8 cellular contexts compared by ENCODE assay signal in the genomic region with DNA sequence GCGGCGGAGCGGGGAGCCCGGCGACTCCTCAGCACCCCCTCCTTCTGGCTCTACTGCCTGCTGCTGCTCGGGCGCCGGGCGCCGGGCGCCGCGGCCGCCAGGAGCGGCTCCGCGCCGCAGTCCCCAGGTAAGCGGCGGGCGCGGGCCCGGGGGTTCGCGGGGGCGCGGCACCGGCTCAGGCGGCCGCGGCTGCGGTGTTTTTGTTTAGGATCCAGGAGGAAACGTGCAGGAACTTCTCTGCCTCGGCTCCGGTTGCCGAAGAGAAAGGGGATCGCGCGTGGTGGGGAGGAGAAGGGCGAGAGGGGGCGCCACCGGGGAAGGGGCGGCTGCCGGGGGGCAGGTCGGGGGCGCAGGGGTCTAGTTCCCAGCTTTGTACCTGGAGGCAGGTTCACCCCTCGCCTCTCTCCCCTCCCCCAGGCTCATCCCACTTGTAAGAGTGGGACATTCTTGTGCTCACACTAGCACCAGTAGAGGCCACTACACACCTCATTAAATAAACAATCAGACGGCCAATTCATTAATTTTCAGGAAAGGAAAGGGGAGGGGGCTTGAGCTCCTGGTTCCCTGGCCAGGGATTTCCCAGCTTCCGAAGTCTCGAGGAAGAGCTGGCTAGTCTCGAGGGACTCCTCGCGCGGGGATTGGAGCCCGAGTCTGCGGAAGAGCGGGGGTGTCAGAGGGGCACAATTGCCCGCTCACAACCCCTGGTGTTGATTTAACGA. TPM values are rescaled to one million over a fixed set of nuclear protein-coding genes. Genes with fewer than 3 reads are reported as not detected.
A peak's percentile ranks its signal among the peaks of the same experiment; 100 is the strongest.
DNase-seq lines count a peak whose midpoint lies in the region; ATAC-seq and TF ChIP-seq lines count a peak whose summit lies in the region.

No MANE protein-coding gene starts in this region.

- no peaks in the 10 kb centered on the region for H3K36me3 Mint-ChIP-seq in activated T-helper 2 cell treated with anti-CD3 and anti-CD28 coated beads, Interferon-gamma antibody, Interleukin-2, Interleukin-4, amounts not matched to agents 10 μg/mL and 5 μg/mL and 100 μg/mL, durations not matched to agents 14 hours and 24 hours and 36 hours (ENCODE audit: low read depth)
- no peaks in the 10 kb centered on the region for H3K36me3 Mint-ChIP-seq in nephron (ENCODE audit: low read depth)

- peaks cover 31% of the 10 kb centered on the region for H3K27me3 Mint-ChIP-seq in activated T-helper 2 cell treated with anti-CD3 and anti-CD28 coated beads, Interferon-gamma antibody, Interleukin-2, Interleukin-4, amounts not matched to agents 10 μg/mL and 5 μg/mL and 100 μg/mL, durations not matched to agents 14 hours and 24 hours and 36 hours (ENCODE audit: low read depth)
- no peaks in the 10 kb centered on the region for H3K27me3 Mint-ChIP-seq in nephron (ENCODE audit: low read depth)

- no peaks in the 10 kb centered on the region for H3K36me3 ChIP-seq in OCI-LY1 (ENCODE audit: insufficient read depth, low read length)
- no peaks in the 10 kb centered on the region for H3K36me3 ChIP-seq in tibial nerve

- H3K9me3 Mint-ChIP-seq in activated T-helper 2 cell treated with anti-CD3 and anti-CD28 coated beads, Interferon-gamma antibody, Interleukin-2, Interleukin-4, amounts not matched to agents 10 μg/mL and 5 μg/mL and 100 μg/mL, durations not matched to agents 14 hours and 24 hours and 36 hours: no peaks in the 10 kb centered on the region
- no peaks in the 10 kb centered on the region for H3K9me3 Mint-ChIP-seq in nephron

- H3K27me3 ChIP-seq in OCI-LY1 (ENCODE audit: insufficient read depth, low read length) (no peaks in the 10 kb centered on the region), tibial nerve (no peaks in the 10 kb centered on the region)

- H3K4me1 Mint-ChIP-seq in activated T-helper 2 cell treated with anti-CD3 and anti-CD28 coated beads, Interferon-gamma antibody, Interleukin-2, Interleukin-4, amounts not matched to agents 10 μg/mL and 5 μg/mL and 100 μg/mL, durations not matched to agents 14 hours and 24 hours and 36 hours (ENCODE audit: low read depth): peaks cover 11% of the 10 kb centered on the region
- peaks cover 17% of the 10 kb centered on the region for H3K4me1 Mint-ChIP-seq in nephron

- H3K9me3 ChIP-seq in OCI-LY1 (ENCODE audit: low read length) (no peaks in the 10 kb centered on the region), tibial nerve (no peaks in the 10 kb centered on the region)

- no peak for TF ChIP-seq POLR2A in tibial nerve (IDR thresholded peaks at IDR 0.05)

- peak overlapping the region; percentile 62 for H3K4me2 ChIP-seq in OCI-LY1 (ENCODE audit: low read length)

- peak; percentile 45 for TF ChIP-seq CTCF in OCI-LY1 (IDR thresholded peaks at IDR 0.05; ENCODE audit: low read length)
- peak; percentile 31 to 43 (median 33) for TF ChIP-seq CTCF in nephron (IDR thresholded peaks at IDR 0.05; ENCODE audit: unreplicated experiment in 3 of 3)
- TF ChIP-seq CTCF in tibial nerve (IDR thresholded peaks at IDR 0.05): peak in 4 of 5 experiments; percentile 11 to 30 (median 20)

- H3K27ac Mint-ChIP-seq in activated T-helper 2 cell treated with anti-CD3 and anti-CD28 coated beads, Interferon-gamma antibody, Interleukin-2, Interleukin-4, amounts not matched to agents 10 μg/mL and 5 μg/mL and 100 μg/mL, durations not matched to agents 14 hours and 24 hours and 36 hours: peak overlapping the region; percentile 51
- peak overlapping the region; percentile 88 to 96 (median 93) for H3K27ac Mint-ChIP-seq in nephron

- TF ChIP-seq EP300 in tibial nerve (IDR thresholded peaks at IDR 0.05): no peak

- intact Hi-C loops in activated T-helper 2 cell treated with anti-CD3 and anti-CD28 coated beads, Interferon-gamma antibody, Interleukin-2, Interleukin-4, amounts not matched to agents 10 μg/mL and 5 μg/mL and 100 μg/mL, durations not matched to agents 14 hours and 24 hours and 36 hours (cut with micrococcal nuclease): loop anchor here (2.0 to 5.0 kb wide), 2 partner anchors 89 to 268 kb away; no protein-coding TSS in a partner anchor

- H3K27ac ChIP-seq in OCI-LY1 (ENCODE audit: low read depth, low read length, poor library complexity, severe bottlenecking): no peak overlapping the region
- peak overlapping the region; percentile 53 to 90 (median 72) for H3K27ac ChIP-seq in tibial nerve

- peak overlapping the region; percentile 40; the same call in 1 of the 2 replicates for H3K9ac ChIP-seq in OCI-LY1 (ENCODE audit: low read length)

- H2AFZ ChIP-seq in OCI-LY1 (ENCODE audit: low read length): no peak overlapping the region

- no peaks in the 10 kb centered on the region for H4K20me1 ChIP-seq in OCI-LY1 (ENCODE audit: insufficient read depth, low read length)

- WGBS in tibial nerve, 2 donors: 1% methylated on average over 17 to 35 of the region's 59 CpGs

- H3K4me1 ChIP-seq in OCI-LY1 (ENCODE audit: insufficient read depth, low read length, severe bottlenecking) (peaks cover 8% of the 10 kb centered on the region), tibial nerve (peaks cover 0 to 34% (median 4%) of the 10 kb centered on the region in 4 donors)

- peak overlapping the region; percentile 63 for H3K4me3 ChIP-seq in OCI-LY1 (ENCODE audit: low read depth, low read length, poor library complexity, severe bottlenecking)
- peak overlapping the region; percentile 63 to 90 (median 71) for H3K4me3 ChIP-seq in tibial nerve

- ATAC-seq in HG03457 (IDR thresholded peaks at IDR 0.05; ENCODE audit: unreplicated experiment): peak; percentile 9

- H3F3A ChIP-seq in OCI-LY1 (ENCODE audit: insufficient read depth, low read length): no peaks in the 10 kb centered on the region

- H3K4me3 Mint-ChIP-seq in activated T-helper 2 cell treated with anti-CD3 and anti-CD28 coated beads, Interferon-gamma antibody, Interleukin-2, Interleukin-4, amounts not matched to agents 10 μg/mL and 5 μg/mL and 100 μg/mL, durations not matched to agents 14 hours and 24 hours and 36 hours (ENCODE audit: low read depth): peak overlapping the region; percentile 78
- peak overlapping the region in 2 of 3 experiments; percentile 14 to 94 for H3K4me3 Mint-ChIP-seq in nephron

- H3K9me2 ChIP-seq in OCI-LY1 (ENCODE audit: low read depth, low read length): no peaks in the 10 kb centered on the region

- no peaks in the 10 kb centered on the region for H3K79me2 ChIP-seq in OCI-LY1 (ENCODE audit: insufficient read depth, low read length)

- DNase-seq in NCI-H2107 treated with DMSO at 0.1 percent for 48 hours (lab: John Stamatoyannopoulos, UW; ENCODE audit: unreplicated experiment): peak; percentile 29
- DNase-seq in NCI-H2107 (lab: John Stamatoyannopoulos, UW): no peak
- DNase-seq in activated T-helper 2 cell treated with anti-CD3 and anti-CD28 coated beads, Interferon-gamma antibody, Interleukin-2, Interleukin-4, amounts not matched to agents 10 μg/mL and 5 μg/mL and 100 μg/mL, durations not matched to agents 14 hours and 24 hours and 36 hours (ENCODE audit: low spot score): no peak
- peak; percentile 28 for DNase-seq in foreskin melanocyte
- peak; percentile 16 to 36 for DNase-seq in tibial nerve (ENCODE audit: low spot score in 2 of 2)

RNA-seq across cellular contexts. Expression of a gene that starts 0.6 kb away (rescaled TPM):
- total RNA-seq in activated T-helper 2 cell treated with anti-CD3 and anti-CD28 coated beads, Interferon-gamma antibody, Interleukin-2, Interleukin-4, amounts not matched to agents 10 μg/mL and 5 μg/mL and 100 μg/mL, durations not matched to agents 14 hours and 24 hours and 36 hours: 9.8 and 12.5 TPM in 2 replicates
- total RNA-seq in tibial nerve: 10 to 100 TPM; 18.6 to 48.3 (median 41.4) TPM

Comparison
In these comparisons a context has a peak if more than half of its experiments do, and no peak if none do; other contexts are left out.
1. DNase-seq: peak in NCI-H2107 treated with DMSO at 0.1 percent for 48 hours (single experiment), foreskin melanocyte (single experiment) and tibial nerve (2 of 2); none in NCI-H2107 (single experiment) and activated T-helper 2 cell treated with anti-CD3 and anti-CD28 coated beads, Interferon-gamma antibody, Interleukin-2, Interleukin-4, amounts not matched to agents 10 μg/mL and 5 μg/mL and 100 μg/mL, durations not matched to agents 14 hours and 24 hours and 36 hours (single experiment).
2. Peak in every context shown above with its lines, with median percentiles within 50 percentile points of each other: CTCF ChIP-seq.